11 cellular contexts compared by ENCODE assay signal in genomic region chr4:119336332-119336979, GRCh38. TPM values are rescaled to one million over a fixed set of nuclear protein-coding genes. Genes with fewer than 3 reads are reported as not detected.
"Had no signal": no experiment of that assay in that cellular context is flagged by ENCODE, and none has a peak within 500 bp of the region (broad histone marks: within the 10 kb centered on the region; RNA-seq: fewer than 3 reads in every experiment).

No MANE protein-coding gene starts in this region.

RNA-seq across cellular contexts. Expression of gene FABP2, which starts 14.5 kb away (rescaled TPM):
- total RNA-seq: activated CD4-positive, alpha-beta T cell treated with anti-CD3 and anti-CD28 coated beads for 36 hours; activated CD8-positive, alpha-beta memory T cell treated with anti-CD3 and anti-CD28 coated beads, Interleukin-2, amount 10 ng/mL, durations not matched to agents 7 days and 5 days; activated CD8-positive, alpha-beta T cell treated with anti-CD3 and anti-CD28 coated beads, Interleukin-2, amount 10 ng/mL, durations not matched to agents 7 days and 5 days; activated T-helper 2 cell treated with anti-CD3 and anti-CD28 coated beads, Interferon-gamma antibody, Interleukin-2, Interleukin-4, amounts not matched to agents 10 μg/mL and 5 μg/mL and 100 μg/mL, durations not matched to agents 14 hours and 24 hours and 36 hours; endodermal cell; esophagus squamous epithelium; frontal cortex; progenitor cell of endocrine pancreas; T-helper 1 cell treated with Interleukin-12 subunit alpha and Interleukin-12 subunit beta and Interleukin-4 antibody, amounts not matched to agents 30 ng/mL and 1 ng/mL, for 36 hours; testis had no signal
- polyA plus RNA-seq: ovary had no signal
